ENCODE assay signal across 9 cellular contexts in the genomic region with DNA sequence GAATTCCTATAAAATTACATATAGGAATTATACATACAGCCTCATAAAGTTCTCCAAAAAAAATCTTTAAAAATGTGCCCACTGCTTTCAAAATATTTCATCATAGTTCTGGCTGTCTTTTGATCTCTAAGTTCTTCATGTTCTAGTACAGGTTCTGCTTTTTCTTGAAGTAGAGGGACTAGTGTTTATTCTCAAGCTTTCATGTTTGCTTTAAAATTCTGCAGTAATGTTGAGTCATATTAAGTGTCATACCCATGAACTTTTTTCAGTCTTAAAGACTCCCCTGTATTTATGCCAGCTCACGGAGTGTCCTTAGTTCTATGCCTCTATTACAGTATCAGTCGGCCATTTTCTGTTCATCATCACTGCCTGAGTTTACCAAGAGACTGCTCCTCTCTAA. TPM values are rescaled to one million over a fixed set of nuclear protein-coding genes. Genes with fewer than 3 reads are reported as not detected.
DNase-seq lines count a peak whose midpoint lies in the region; ATAC-seq and TF ChIP-seq lines count a peak whose summit lies in the region.
"Had no signal": no experiment of that assay in that cellular context is flagged by ENCODE, and none has a peak within 500 bp of the region (broad histone marks: within the 10 kb centered on the region; RNA-seq: fewer than 3 reads in every experiment).

No MANE protein-coding gene starts in this region.

- peaks cover 38% of the 10 kb centered on the region for H3K4me1 Mint-ChIP-seq in MCF 10A (ENCODE audit: insufficient read depth, unreplicated experiment)
- peaks cover 33% of the 10 kb centered on the region for H3K4me1 Mint-ChIP-seq in activated naive CD8-positive, alpha-beta T cell treated with anti-CD3 and anti-CD28 coated beads, Interleukin-2, amount 50 U/mL, for 24 hours

- peaks cover 17% of the 10 kb centered on the region for H3K36me3 Mint-ChIP-seq in MCF 10A (ENCODE audit: insufficient read depth, unreplicated experiment)
- peaks cover 3% of the 10 kb centered on the region for H3K36me3 Mint-ChIP-seq in activated naive CD8-positive, alpha-beta T cell treated with anti-CD3 and anti-CD28 coated beads, Interleukin-2, amount 50 U/mL, for 24 hours (ENCODE audit: low read depth)

- H3K9me3 ChIP-seq in breast epithelium (no peaks in the 10 kb centered on the region), adipocyte (ENCODE audit: control insufficient read depth, low read length) (no peaks in the 10 kb centered on the region), right cardiac atrium (ENCODE audit: control insufficient read depth, low read length) (no peaks in the 10 kb centered on the region), tibial nerve (no peaks in the 10 kb centered on the region), WERI-Rb-1 (ENCODE audit: severe bottlenecking) (no peaks in the 10 kb centered on the region)

- CTCF ChIA-PET in MCF 10A (lab: Yijun Ruan, JAX) = interaction anchor here (0.6 to 1.1 kb wide), 2 partner anchors 181 to 194 kb away, joined by 3 to 4 read pairs; no protein-coding TSS in a partner anchor

- TF ChIP-seq POLR2A in breast epithelium (IDR thresholded peaks at IDR 0.05) (no peak), tibial nerve (IDR thresholded peaks at IDR 0.05) (no peak)

- H3K4me3 ChIP-seq in breast epithelium (no peak overlapping the region), adipocyte (ENCODE audit: low read length) (no peak overlapping the region), right cardiac atrium (ENCODE audit: low read length) (no peak overlapping the region), tibial nerve (no peak overlapping the region), WERI-Rb-1 (ENCODE audit: low read depth, low read length) (no peak overlapping the region)

- peak overlapping the region; percentile 49 for H3K4me3 Mint-ChIP-seq in MCF 10A (ENCODE audit: unreplicated experiment)
- H3K4me3 Mint-ChIP-seq in activated naive CD8-positive, alpha-beta T cell treated with anti-CD3 and anti-CD28 coated beads, Interleukin-2, amount 50 U/mL, for 24 hours = no peak overlapping the region

- no peaks in the 10 kb centered on the region for H3K27me3 Mint-ChIP-seq in MCF 10A (ENCODE audit: insufficient read depth, unreplicated experiment)
- no peaks in the 10 kb centered on the region for H3K27me3 Mint-ChIP-seq in activated naive CD8-positive, alpha-beta T cell treated with anti-CD3 and anti-CD28 coated beads, Interleukin-2, amount 50 U/mL, for 24 hours

- H3K4me1 ChIP-seq in breast epithelium (no peaks in the 10 kb centered on the region), adipocyte (ENCODE audit: control insufficient read depth, insufficient read depth, low read length) (peaks cover 34% of the 10 kb centered on the region), right cardiac atrium (ENCODE audit: control insufficient read depth, insufficient read depth, low read length) (no peaks in the 10 kb centered on the region), tibial nerve (peaks cover 0 to 32% (median 13%) of the 10 kb centered on the region in 4 donors)

- H3K9me3 Mint-ChIP-seq in MCF 10A (ENCODE audit: unreplicated experiment) = no peaks in the 10 kb centered on the region
- H3K9me3 Mint-ChIP-seq in activated naive CD8-positive, alpha-beta T cell treated with anti-CD3 and anti-CD28 coated beads, Interleukin-2, amount 50 U/mL, for 24 hours = no peaks in the 10 kb centered on the region

- DNase-seq in MCF 10A (ENCODE audit: unreplicated experiment) (peak; percentile 68), breast epithelium (ENCODE audit: low spot score in 2 of 2) (no peak), adipocyte (ENCODE audit: low read depth) (peak; percentile 41), right cardiac atrium (no peak), tibial nerve (ENCODE audit: low spot score in 2 of 2) (no peak), WERI-Rb-1 (no peak)
- DNase-seq in activated naive CD8-positive, alpha-beta T cell treated with anti-CD3 and anti-CD28 coated beads, Interleukin-2, amount 50 U/mL, for 24 hours = no peak
- DNase-seq: ACHN had no signal

- H3K36me3 ChIP-seq in breast epithelium (peaks cover 5% of the 10 kb centered on the region), adipocyte (ENCODE audit: control insufficient read depth, insufficient read depth, low read length, severe bottlenecking) (peaks cover 72% of the 10 kb centered on the region), tibial nerve (peaks cover 0 to 41% (median 0%) of the 10 kb centered on the region in 3 donors), WERI-Rb-1 (no peaks in the 10 kb centered on the region)

- no peak overlapping the region for H3K27ac ChIP-seq in breast epithelium
- H3K27ac ChIP-seq in right cardiac atrium (ENCODE audit: low read length) = no peak overlapping the region
- H3K27ac ChIP-seq in tibial nerve = peak overlapping the region in 3 of 4 donors; percentile 21 to 75 (median 60)
- H3K27ac ChIP-seq in WERI-Rb-1 = no peak overlapping the region

- H3K27me3 ChIP-seq in breast epithelium (no peaks in the 10 kb centered on the region), adipocyte (replicated peaks; ENCODE audit: control insufficient read depth, insufficient read depth, low read length) (no peaks in the 10 kb centered on the region), right cardiac atrium (ENCODE audit: control insufficient read depth, insufficient read depth) (no peaks in the 10 kb centered on the region), tibial nerve (no peaks in the 10 kb centered on the region), WERI-Rb-1 (ENCODE audit: insufficient read depth, low read depth, severe bottlenecking) (no peaks in the 10 kb centered on the region)

- H3K27ac Mint-ChIP-seq in MCF 10A (ENCODE audit: low read depth, unreplicated experiment) = peak overlapping the region; percentile 91
- H3K27ac Mint-ChIP-seq in activated naive CD8-positive, alpha-beta T cell treated with anti-CD3 and anti-CD28 coated beads, Interleukin-2, amount 50 U/mL, for 24 hours = no peak overlapping the region

- WGBS in right cardiac atrium = 83% methylated on average over 2 of the region's 2 CpGs
- WGBS in tibial nerve, 2 donors = 86 to 89% methylated on average over 2 of the region's 2 CpGs

- POLR2A ChIA-PET in MCF 10A (lab: Yijun Ruan, JAX) = interaction anchor here (0.5 kb wide), 1 partner anchor 410 kb away, joined by 3 read pairs; no protein-coding TSS in a partner anchor

- intact Hi-C loops in MCF 10A (cut with micrococcal nuclease) = no loop called here
- intact Hi-C loops in breast epithelium (cut with DNase I; ENCODE audit: low total_unique reads) = no loop called here
- intact Hi-C loops in right cardiac atrium (cut with DNase I) = no loop called here

- peak; percentile 16 to 60 for ATAC-seq in right cardiac atrium
- no peak for ATAC-seq in GM18870 (IDR thresholded peaks at IDR 0.05; ENCODE audit: unreplicated experiment)
- no peak for ATAC-seq in activated naive CD8-positive, alpha-beta T cell treated with anti-CD3 and anti-CD28 coated beads, Interleukin-2, amount 50 U/mL, for 24 hours

- peak; percentile 54 to 60 for TF ChIP-seq EP300 in tibial nerve (IDR thresholded peaks at IDR 0.05)

- TF ChIP-seq CTCF in MCF 10A (IDR thresholded peaks at IDR 0.05; ENCODE audit: unreplicated experiment) = no peak
- no peak for TF ChIP-seq CTCF in breast epithelium (IDR thresholded peaks at IDR 0.05)
- no peak for TF ChIP-seq CTCF in tibial nerve (IDR thresholded peaks at IDR 0.05)
- no peak for TF ChIP-seq CTCF in WERI-Rb-1 (IDR thresholded peaks at IDR 0.05; ENCODE audit: low read depth, low read length)

- no peak overlapping the region for H3K9ac ChIP-seq in adipocyte (ENCODE audit: low read length)

- BruUV-seq in MCF 10A (replicated peaks; lab: Mats Ljungman, UMichigan) = no TSS peak

RNA-seq across cellular contexts. Expression of gene CCDC141, which starts 54.8 kb away (rescaled TPM):
- not detected in 2 replicates for total RNA-seq in MCF 10A (2022)
- 10 to 100 TPM in 1 of 3 donors, 1 to 10 TPM in 2; 1.3 to 11.7 (median 2.2) TPM for total RNA-seq in breast epithelium
- total RNA-seq in right cardiac atrium = 100 to 1,000 TPM in 1 of 4 donors, 10 to 100 TPM in 3; 67.5 to 128 (median 80.2) TPM
- polyA plus RNA-seq in right cardiac atrium = 18.1 TPM
- total RNA-seq in tibial nerve = 1 to 10 TPM; 1.7 to 7.7 (median 3.9) TPM

Comparison
In these comparisons a context has a peak if more than half of its experiments do, and no peak if none do; other contexts are left out.
1. DNase-seq: peak in MCF 10A (single experiment) and adipocyte (single experiment); none in breast epithelium (0 of 2), right cardiac atrium (0 of 3), tibial nerve (0 of 2), WERI-Rb-1 (single experiment) and activated naive CD8-positive, alpha-beta T cell treated with anti-CD3 and anti-CD28 coated beads, Interleukin-2, amount 50 U/mL, for 24 hours (single experiment).
2. H3K27ac ChIP-seq: peak in tibial nerve (3 of 4); none in breast epithelium (0 of 2), right cardiac atrium (single experiment) and WERI-Rb-1 (single experiment).
3. ATAC-seq: peak in right cardiac atrium (2 of 2); none in GM18870 (single experiment) and activated naive CD8-positive, alpha-beta T cell treated with anti-CD3 and anti-CD28 coated beads, Interleukin-2, amount 50 U/mL, for 24 hours (single experiment).
4. RNA of gene CCDC141, which starts 54.8 kb away (total RNA-seq): 67.5 to 128 TPM in right cardiac atrium; 1.7 to 7.7 TPM in tibial nerve, 1.3 to 11.7 TPM in breast epithelium and not detected in MCF 10A; every median in the first group is over 4 times any median in the second.